Comparison of ENCODE assay signal across 8 cellular contexts in the genomic region with DNA sequence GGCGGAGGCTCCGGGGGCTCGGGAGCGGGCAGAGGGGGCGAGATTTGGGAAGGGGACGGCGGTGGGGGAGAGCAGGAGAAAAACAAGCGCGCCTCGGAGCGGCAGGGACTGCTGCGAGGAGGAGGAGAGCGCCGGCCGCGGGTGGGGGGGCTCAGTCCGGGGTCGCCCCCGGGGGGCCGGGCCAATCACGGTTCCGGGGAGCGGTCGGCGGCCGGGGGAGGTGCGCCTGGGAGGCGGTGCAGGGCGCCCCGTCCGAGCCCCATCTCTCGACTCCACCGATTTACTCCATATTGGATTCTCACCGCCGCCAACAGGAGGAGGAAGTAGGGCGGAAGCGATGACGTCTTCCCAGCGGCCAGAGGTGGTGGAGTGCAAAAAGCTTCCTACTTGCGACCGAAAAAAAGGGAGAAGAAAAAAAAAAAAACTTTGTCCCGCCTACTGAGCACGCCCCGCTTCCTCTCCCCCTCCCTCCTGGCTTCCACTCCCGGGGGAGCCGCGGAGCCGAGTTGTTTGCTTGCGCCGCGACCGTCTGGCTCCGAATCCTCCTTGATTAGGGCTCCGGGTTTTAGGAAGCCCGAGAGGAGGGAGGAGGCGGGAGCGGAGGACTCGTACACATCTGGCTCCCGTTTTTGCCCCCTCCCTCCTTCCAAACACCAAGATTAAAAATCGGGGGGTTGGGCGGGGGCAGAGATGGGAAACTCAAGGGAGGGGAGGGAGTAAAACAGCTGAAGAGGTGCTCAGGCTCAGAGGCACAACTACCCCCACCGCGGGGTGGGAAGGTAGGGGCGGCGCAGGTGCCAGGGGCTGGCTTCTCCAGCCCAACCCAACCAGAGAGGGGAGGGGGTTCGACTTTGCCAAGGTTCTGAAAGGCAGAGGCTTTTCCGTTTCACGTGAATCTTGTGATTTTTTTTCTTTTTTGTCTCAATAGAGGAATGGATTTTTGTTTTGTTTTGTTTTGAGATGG. TPM values are rescaled to one million over a fixed set of nuclear protein-coding genes. Genes with fewer than 3 reads are reported as not detected.
DNase-seq lines count a peak whose midpoint lies in the region; ATAC-seq, FAIRE-seq and TF ChIP-seq lines count a peak whose summit lies in the region.

A gene with protein sequence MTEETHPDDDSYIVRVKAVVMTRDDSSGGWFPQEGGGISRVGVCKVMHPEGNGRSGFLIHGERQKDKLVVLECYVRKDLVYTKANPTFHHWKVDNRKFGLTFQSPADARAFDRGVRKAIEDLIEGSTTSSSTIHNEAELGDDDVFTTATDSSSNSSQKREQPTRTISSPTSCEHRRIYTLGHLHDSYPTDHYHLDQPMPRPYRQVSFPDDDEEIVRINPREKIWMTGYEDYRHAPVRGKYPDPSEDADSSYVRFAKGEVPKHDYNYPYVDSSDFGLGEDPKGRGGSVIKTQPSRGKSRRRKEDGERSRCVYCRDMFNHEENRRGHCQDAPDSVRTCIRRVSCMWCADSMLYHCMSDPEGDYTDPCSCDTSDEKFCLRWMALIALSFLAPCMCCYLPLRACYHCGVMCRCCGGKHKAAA (minus strand): TSS at position 373 of the 964 bp plus-strand sequence. CDS start 612 bp downstream, outside the sequence.

- H3K9ac ChIP-seq in BLaER1 (peak within 1 kb of the TSS; percentile 83), HUES48 (ENCODE audit: low read depth, low read length) (peak within 1 kb of the TSS; percentile 60), NT2/D1 (ENCODE audit: insufficient read length, low read depth) (peak within 1 kb of the TSS; percentile 70), endothelial cell of umbilical vein (replicated peaks; ENCODE audit: extremely low read depth, insufficient read depth, low read length) (peak within 1 kb of the TSS; percentile 64)

- CTCF ChIA-PET in endothelial cell of umbilical vein (lab: Charles Lee): interaction anchor here (2.0 to 5.4 kb wide), 2 partner anchors 82 to 167 kb away, joined by 4 to 20 read pairs; no protein-coding TSS in a partner anchor

- H3K27ac ChIP-seq in BLaER1 (peak within 1 kb of the TSS; percentile 84), HUES48 (ENCODE audit: low read depth, low read length) (peak within 1 kb of the TSS; percentile 75), endothelial cell of umbilical vein (ENCODE audit: insufficient read depth, low read depth, low read length) (peak within 1 kb of the TSS; percentile 7)

- no peaks in the 10 kb centered on the region for H3K27me3 Mint-ChIP-seq in mesothelial cell of epicardium (ENCODE audit: low read depth)

- no peaks in the 10 kb centered on the region for H3K36me3 ChIP-seq in BLaER1
- H3K36me3 ChIP-seq in HUES48 (ENCODE audit: control insufficient read depth, insufficient read depth, low read length): no peaks in the 10 kb centered on the region
- H3K36me3 ChIP-seq in NT2/D1 (ENCODE audit: insufficient read depth, insufficient read length, low read length): no peaks in the 10 kb centered on the region
- H3K36me3 ChIP-seq in endothelial cell of umbilical vein (ENCODE audit: control insufficient read depth in 2 of 2, extremely low read depth in 1 of 2, insufficient read depth in 2 of 2, low read length in 2 of 2): no peaks in the 10 kb centered on the region

- peaks cover 24% of the 10 kb centered on the region for H3K4me1 Mint-ChIP-seq in mesothelial cell of epicardium

- H3K9me3 Mint-ChIP-seq in mesothelial cell of epicardium: no peaks in the 10 kb centered on the region

- TF ChIP-seq POLR2A in endothelial cell of umbilical vein (IDR thresholded peaks at IDR 0.05; ENCODE audit: low read depth, low read length): peak; percentile 53

- H3K27ac Mint-ChIP-seq in mesothelial cell of epicardium: peak within 1 kb of the TSS; percentile 95

- peak within 1 kb of the TSS; percentile 94 for H3K4me3 Mint-ChIP-seq in mesothelial cell of epicardium

- peak within 1 kb of the TSS; percentile 95 for H2AFZ ChIP-seq in endothelial cell of umbilical vein (ENCODE audit: low read depth, low read length)

- dilution Hi-C loops in endothelial cell of umbilical vein (cut with MboI; ENCODE audit: extremely low pct_ligation_motif_present, low sequenced_read_pairs): no loop called here

- intact Hi-C loops in endothelial cell of umbilical vein (cut with micrococcal nuclease): loop anchor here (1.0 to 10.0 kb wide), 7 partner anchors 12 to 1002 kb away; a partner anchor contains a TSS

- peaks cover 43% of the 10 kb centered on the region for H4K20me1 ChIP-seq in BLaER1
- H4K20me1 ChIP-seq in endothelial cell of umbilical vein (replicated peaks; ENCODE audit: control insufficient read depth, extremely low read depth, insufficient read depth, low read length): peaks cover 5% of the 10 kb centered on the region

- no peaks in the 10 kb centered on the region for H3K36me3 Mint-ChIP-seq in mesothelial cell of epicardium

- no peaks in the 10 kb centered on the region for H3K9me3 ChIP-seq in BLaER1
- no peaks in the 10 kb centered on the region for H3K9me3 ChIP-seq in HUES48 (ENCODE audit: control insufficient read depth, insufficient read depth, low read length)
- no peaks in the 10 kb centered on the region for H3K9me3 ChIP-seq in NT2/D1 (ENCODE audit: insufficient read depth, low read length)
- H3K9me3 ChIP-seq in endothelial cell of umbilical vein (replicated peaks; ENCODE audit: control insufficient read depth, insufficient read depth, low read length): no peaks in the 10 kb centered on the region

- H3K4me2 ChIP-seq in BLaER1: peak within 1 kb of the TSS; percentile 90
- peak within 1 kb of the TSS; percentile 72 for H3K4me2 ChIP-seq in endothelial cell of umbilical vein (ENCODE audit: insufficient read depth, low read length)

- H3K4me1 ChIP-seq in BLaER1: peaks cover 44% of the 10 kb centered on the region
- peaks cover 32% of the 10 kb centered on the region for H3K4me1 ChIP-seq in HUES48 (ENCODE audit: control insufficient read depth, insufficient read depth, low read length)
- H3K4me1 ChIP-seq in NT2/D1 (ENCODE audit: insufficient read depth, insufficient read length): no peaks in the 10 kb centered on the region
- peaks cover 17% of the 10 kb centered on the region for H3K4me1 ChIP-seq in endothelial cell of umbilical vein (ENCODE audit: control insufficient read depth, extremely low read depth, insufficient read depth, low read length)

- BruUV-seq in endothelial cell of umbilical vein (replicated peaks; lab: Mats Ljungman, UMichigan): no TSS peak

- no peaks in the 10 kb centered on the region for H3K27me3 ChIP-seq in BLaER1
- H3K27me3 ChIP-seq in HUES48 (ENCODE audit: control insufficient read depth, insufficient read depth, low read length): peaks cover 32% of the 10 kb centered on the region
- peaks cover 50% of the 10 kb centered on the region for H3K27me3 ChIP-seq in NT2/D1 (ENCODE audit: insufficient read depth, insufficient read length)
- peaks cover 20 to 41% of the 10 kb centered on the region in 2 experiments for H3K27me3 ChIP-seq in endothelial cell of umbilical vein (ENCODE audit: control insufficient read depth in 2 of 2, insufficient read depth in 2 of 2, low read length in 2 of 2)

- no peaks in the 10 kb centered on the region for H3K79me2 ChIP-seq in endothelial cell of umbilical vein (ENCODE audit: control insufficient read depth, insufficient read depth, low read length)

- TF ChIP-seq CTCF in endothelial cell of umbilical vein (IDR thresholded peaks at IDR 0.05; ENCODE audit: extremely low read depth in 1 of 2, insufficient read depth in 1 of 2, low read depth in 1 of 2, low read length in 2 of 2) (no peak), mesothelial cell of epicardium (IDR thresholded peaks at IDR 0.05; ENCODE audit: unreplicated experiment) (no peak)

- FAIRE-seq in endothelial cell of umbilical vein (lab: Jason Lieb, UNC): peak; percentile 98

- ATAC-seq in GM19438 (IDR thresholded peaks at IDR 0.05; ENCODE audit: low read depth, unreplicated experiment): peak; percentile 31

- no peaks in the 10 kb centered on the region for H3K9me1 ChIP-seq in endothelial cell of umbilical vein (replicated peaks; ENCODE audit: control insufficient read depth, extremely low read depth, insufficient read depth, low read length)

- H3K4me3 ChIP-seq in BLaER1 (peak within 1 kb of the TSS; percentile 87), HUES48 (ENCODE audit: low read depth, low read length) (peak within 1 kb of the TSS; percentile 82), NT2/D1 (ENCODE audit: insufficient read length, low read depth) (peak within 1 kb of the TSS; percentile 68), endothelial cell of umbilical vein (replicated peaks in 1 of 3; ENCODE audit: insufficient read depth in 1 of 3, low read depth in 1 of 3, low read length in 3 of 3) (peak within 1 kb of the TSS; percentile 72 to 82 (median 73))

- DNase-seq in NT2/D1 (ENCODE audit: low read depth, low spot score) (peak; percentile 85), activated T-cell treated with anti-CD3 and anti-CD28 coated beads for 1 hour (ENCODE audit: low read depth) (peak; percentile 39), endothelial cell of umbilical vein (ENCODE audit: low read depth, low spot score) (peak; percentile 90), mesothelial cell of epicardium (ENCODE audit: low spot score in 2 of 2, unreplicated experiment in 2 of 2) (peak; percentile 82 to 87)
- DNase-seq in stimulated activated CD8-positive, alpha-beta memory T cell treated with anti-CD3 and anti-CD28 coated beads, Interleukin-2, amount 100 ng/mL, for 1 hour (ENCODE audit: low read depth in 2 of 2): peak; percentile 35 to 41

- POLR2A ChIA-PET in endothelial cell of umbilical vein (lab: Charles Lee): no interaction called here

TF ChIP-seq in endothelial cell of umbilical vein, 7 proteins besides CTCF, POLR2A, EP300 and RAD21 (continues in another document):
- TF ChIP-seq POLR2AphosphoS5 (IDR thresholded peaks at IDR 0.05; ENCODE audit: insufficient read depth, low read depth, low read length) (peak; percentile 41), JUN (IDR thresholded peaks at IDR 0.05; ENCODE audit: borderline replicate concordance, insufficient read depth, insufficient read length, low read depth) (no peak), FOS (IDR thresholded peaks at IDR 0.05; ENCODE audit: borderline replicate concordance, insufficient read depth, low read length) (no peak)
- TF ChIP-seq, protein P1, sequence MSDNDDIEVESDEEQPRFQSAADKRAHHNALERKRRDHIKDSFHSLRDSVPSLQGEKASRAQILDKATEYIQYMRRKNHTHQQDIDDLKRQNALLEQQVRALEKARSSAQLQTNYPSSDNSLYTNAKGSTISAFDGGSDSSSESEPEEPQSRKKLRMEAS (IDR thresholded peaks at IDR 0.05; ENCODE audit: insufficient read depth, insufficient read length): no peak

RNA-seq across cellular contexts. Expression of the gene that starts here (rescaled TPM):
- total RNA-seq in endothelial cell of umbilical vein (7.8 and 9.6 TPM in 2 replicates), mesothelial cell of epicardium (31.5 to 32.2 TPM (median 32.0 TPM) in 3 replicates)
- polyA plus RNA-seq in endothelial cell of umbilical vein: 3.6 TPM in 2 replicates
- polyA plus RNA-seq in endothelial cell of umbilical vein (2011; cell fraction: cytosol; rRNA removed): 3.7 and 4.2 TPM in 2 replicates
- 3.2 and 3.6 TPM in 2 replicates for polyA plus RNA-seq in endothelial cell of umbilical vein (2011; cell fraction: nucleus; rRNA removed)
- polyA plus RNA-seq in endothelial cell of umbilical vein (2012): 5.9 and 6.6 TPM in 2 replicates
- 3.3 and 3.6 TPM in 2 replicates for polyA minus RNA-seq in endothelial cell of umbilical vein
- 4.9 TPM for polyA minus RNA-seq in endothelial cell of umbilical vein (2011; cell fraction: cytosol; rRNA and poly(A)+ RNA removed)
- polyA minus RNA-seq in endothelial cell of umbilical vein (2011; cell fraction: nucleus; rRNA and poly(A)+ RNA removed): 2.6 and 2.8 TPM in 2 replicates

Comparison
In these comparisons a context has a peak if more than half of its experiments do, and no peak if none do; other contexts are left out.
1. Peak in every context shown above with its lines: DNase-seq, ATAC-seq, H3K4me3 ChIP-seq and H3K27ac ChIP-seq.
2. H3K27ac ChIP-seq: peak in every context shown above with its lines; median percentile 84 in BLaER1; 75 in HUES48; 7 in endothelial cell of umbilical vein.
3. DNase-seq: peak in every context shown above with its lines; median percentile 90 in endothelial cell of umbilical vein; 85 in NT2/D1; 84 in mesothelial cell of epicardium; 39 in activated T-cell treated with anti-CD3 and anti-CD28 coated beads for 1 hour; 38 in stimulated activated CD8-positive, alpha-beta memory T cell treated with anti-CD3 and anti-CD28 coated beads, Interleukin-2, amount 100 ng/mL, for 1 hour.